ENCODE assay signal across 9 cellular contexts in the genomic region with DNA sequence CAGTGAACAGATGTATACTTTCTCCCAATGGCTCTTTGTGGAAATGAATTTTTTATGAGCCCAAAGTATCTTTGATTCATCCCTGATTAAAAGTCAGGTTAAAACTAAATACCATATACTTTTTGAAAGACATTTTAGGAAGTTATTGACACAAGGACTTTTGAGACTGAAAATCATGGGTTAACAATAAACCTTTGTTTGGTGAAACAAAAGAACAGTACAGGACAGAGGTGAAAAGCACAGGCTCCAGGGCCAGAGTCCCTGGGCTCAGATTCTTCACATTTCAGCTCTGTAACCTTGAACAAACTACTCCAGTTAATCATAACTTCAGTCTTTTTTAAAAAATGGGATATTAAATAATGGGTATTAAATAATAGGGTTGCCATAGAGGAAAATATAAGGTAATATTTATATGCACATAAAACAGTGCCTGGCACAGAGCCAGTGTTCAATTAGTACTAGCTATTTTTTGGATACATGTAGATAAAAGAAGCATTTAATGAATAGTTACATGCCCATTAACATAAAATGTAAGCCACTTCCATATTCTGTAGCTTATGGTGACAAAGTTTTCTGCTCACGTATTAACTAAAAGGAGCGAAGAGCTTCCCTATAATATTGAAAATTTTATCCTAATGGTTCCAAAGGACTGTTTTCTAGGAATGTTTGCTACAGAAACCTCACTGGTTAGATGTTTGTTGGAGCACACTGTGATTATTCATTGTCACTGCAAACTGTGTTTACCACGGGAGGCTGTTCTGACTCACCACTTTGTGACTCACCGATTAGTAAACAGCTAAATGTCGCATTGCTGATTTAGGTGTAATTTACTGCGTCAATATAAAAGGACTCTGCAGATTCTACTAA.
DNase-seq lines count a peak whose midpoint lies in the region; ATAC-seq and TF ChIP-seq lines count a peak whose summit lies in the region.
"Had no signal": no experiment of that assay in that cellular context is flagged by ENCODE, and none has a peak within 500 bp of the region (broad histone marks: within the 10 kb centered on the region; RNA-seq: fewer than 3 reads in every experiment).

No MANE protein-coding gene starts in this region.

- H3K4me3 Mint-ChIP-seq in activated T-cell treated with anti-CD3 and anti-CD28 coated beads, Interleukin-2, amount 50 U/mL, for 24 hours, result no peak overlapping the region
- no peak overlapping the region for H3K4me3 Mint-ChIP-seq in CD8-positive, alpha-beta T cell

- DNase-seq in AG08396 (ENCODE audit: low spot score) (peak; percentile 30), HS-5 (ENCODE audit: low read depth) (peak; percentile 32), islet precursor cell (peak; percentile 84), heart left ventricle (no peak)
- peak; percentile 24 for DNase-seq in activated gamma-delta T cell treated with anti-CD3 and anti-CD28 coated beads, Interleukin-2, amount 50 U/mL, for 16 hours (ENCODE audit: low read depth)
- DNase-seq in activated T-cell treated with anti-CD3 and anti-CD28 coated beads, Interleukin-2, amount 50 U/mL, for 24 hours, result no peak
- DNase-seq in CD8-positive, alpha-beta T cell, result no peak
- no peak for DNase-seq in activated CD4-positive, CD25-positive, alpha-beta regulatory T cell treated with anti-CD3 and anti-CD28 coated beads, Interleukin-2, amount 50 U/mL, for 72 hours

- intact Hi-C loops in CD8-positive, alpha-beta T cell (cut with DNase I, micrococcal nuclease), result no loop called here
- intact Hi-C loops in heart left ventricle (cut with DNase I), result no loop called here

- POLR2A ChIA-PET in CD8-positive, alpha-beta T cell (lab: Charles Lee), result no interaction called here

- CTCF ChIA-PET in CD8-positive, alpha-beta T cell (lab: Charles Lee), result no interaction called here

- no peak for TF ChIP-seq POLR2A in heart left ventricle (IDR thresholded peaks at IDR 0.05)

- H3K36me3 ChIP-seq in CD8-positive, alpha-beta T cell (ENCODE audit: insufficient read depth, low read length), result no peaks in the 10 kb centered on the region
- no peaks in the 10 kb centered on the region for H3K36me3 ChIP-seq in heart left ventricle
- H3K36me3 ChIP-seq: cardiac muscle cell had no signal

- no peaks in the 10 kb centered on the region for H3K9me3 Mint-ChIP-seq in activated T-cell treated with anti-CD3 and anti-CD28 coated beads, Interleukin-2, amount 50 U/mL, for 24 hours
- no peaks in the 10 kb centered on the region for H3K9me3 Mint-ChIP-seq in CD8-positive, alpha-beta T cell

- H3K36me3 Mint-ChIP-seq in activated T-cell treated with anti-CD3 and anti-CD28 coated beads, Interleukin-2, amount 50 U/mL, for 24 hours (ENCODE audit: low read depth), result no peaks in the 10 kb centered on the region
- H3K36me3 Mint-ChIP-seq in CD8-positive, alpha-beta T cell, result no peaks in the 10 kb centered on the region

- no peak overlapping the region for H3K4me3 ChIP-seq in CD8-positive, alpha-beta T cell (ENCODE audit: low read depth, low read length)
- H3K4me3 ChIP-seq in heart left ventricle, result no peak overlapping the region
- H3K4me3 ChIP-seq: cardiac muscle cell had no signal

- no peak overlapping the region for H3K27ac ChIP-seq in CD8-positive, alpha-beta T cell (ENCODE audit: low read depth, low read length)
- no peak overlapping the region for H3K27ac ChIP-seq in heart left ventricle
- H3K27ac ChIP-seq: cardiac muscle cell had no signal

- H3K27me3 ChIP-seq in CD8-positive, alpha-beta T cell (ENCODE audit: insufficient read depth, low read length), result no peaks in the 10 kb centered on the region
- no peaks in the 10 kb centered on the region for H3K27me3 ChIP-seq in heart left ventricle
- H3K27me3 ChIP-seq: cardiac muscle cell had no signal

- no peaks in the 10 kb centered on the region for H3K27me3 Mint-ChIP-seq in activated T-cell treated with anti-CD3 and anti-CD28 coated beads, Interleukin-2, amount 50 U/mL, for 24 hours
- H3K27me3 Mint-ChIP-seq in CD8-positive, alpha-beta T cell (ENCODE audit: low read depth), result no peaks in the 10 kb centered on the region

- TF ChIP-seq CTCF in CD8-positive, alpha-beta T cell (IDR thresholded peaks at IDR 0.05), result no peak
- no peak for TF ChIP-seq CTCF in heart left ventricle (IDR thresholded peaks at IDR 0.05)

- ATAC-seq in CD8-positive, alpha-beta T cell, result no peak
- no peak for ATAC-seq in heart left ventricle

- no peaks in the 10 kb centered on the region for H3K9me3 ChIP-seq in CD8-positive, alpha-beta T cell (ENCODE audit: low read length)
- H3K9me3 ChIP-seq in heart left ventricle, result peaks cover 0 to 13% (median 5%) of the 10 kb centered on the region in 12 donors

- WGBS in heart left ventricle, 4 donors, result 69 to 74% (median 72%) methylated on average over 6 of the region's 6 CpGs

- H3K27ac Mint-ChIP-seq in activated T-cell treated with anti-CD3 and anti-CD28 coated beads, Interleukin-2, amount 50 U/mL, for 24 hours, result no peak overlapping the region
- H3K27ac Mint-ChIP-seq in CD8-positive, alpha-beta T cell, result no peak overlapping the region

- no peaks in the 10 kb centered on the region for H3K4me1 ChIP-seq in CD8-positive, alpha-beta T cell (ENCODE audit: insufficient read depth, low read length)
- peaks cover 0 to 14% (median 6%) of the 10 kb centered on the region in 12 donors for H3K4me1 ChIP-seq in heart left ventricle

- no peaks in the 10 kb centered on the region for H3K4me1 Mint-ChIP-seq in activated T-cell treated with anti-CD3 and anti-CD28 coated beads, Interleukin-2, amount 50 U/mL, for 24 hours (ENCODE audit: low read depth)
- H3K4me1 Mint-ChIP-seq in CD8-positive, alpha-beta T cell (ENCODE audit: low read depth), result no peaks in the 10 kb centered on the region

Comparison
In these comparisons a context has a peak if more than half of its experiments do, and no peak if none do; other contexts are left out.
1. DNase-seq: peak in AG08396 (single experiment), HS-5 (single experiment), activated gamma-delta T cell treated with anti-CD3 and anti-CD28 coated beads, Interleukin-2, amount 50 U/mL, for 16 hours (single experiment) and islet precursor cell (single experiment); none in activated T-cell treated with anti-CD3 and anti-CD28 coated beads, Interleukin-2, amount 50 U/mL, for 24 hours (single experiment), CD8-positive, alpha-beta T cell (0 of 7), heart left ventricle (0 of 5) and activated CD4-positive, CD25-positive, alpha-beta regulatory T cell treated with anti-CD3 and anti-CD28 coated beads, Interleukin-2, amount 50 U/mL, for 72 hours (single experiment).